In the genomic region with DNA sequence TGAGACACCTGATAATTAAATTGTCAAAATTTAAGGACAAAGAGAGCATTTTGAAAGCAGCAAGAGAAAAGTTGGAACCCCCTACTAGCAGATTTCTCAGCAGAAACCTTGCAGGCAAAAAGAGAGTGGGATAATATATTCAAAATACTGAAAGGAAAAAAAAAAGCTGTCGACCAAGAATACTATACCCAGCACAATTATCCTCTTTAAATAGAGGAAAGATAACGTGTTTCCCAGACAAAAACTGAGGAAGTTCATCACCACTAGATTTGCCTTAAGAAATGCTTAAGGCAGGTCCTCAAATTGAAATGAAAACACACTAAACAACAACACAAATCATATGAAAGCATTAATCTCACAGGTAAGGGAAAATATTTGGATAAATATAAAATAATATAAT, we compare ENCODE assay signal across 41 cellular contexts. TPM values are rescaled to one million over a fixed set of nuclear protein-coding genes. Genes with fewer than 3 reads are reported as not detected.
"Had no signal": no experiment of that assay in that cellular context is flagged by ENCODE, and none has a peak within 500 bp of the region (broad histone marks: within the 10 kb centered on the region; RNA-seq: fewer than 3 reads in every experiment).

No MANE protein-coding gene starts in this region.

- H3K27me3 ChIP-seq: adrenal gland, ascending aorta, body of pancreas, brain microvascular endothelial cell, breast epithelium, cardiac muscle cell had no signal

- H3K27me3 Mint-ChIP-seq: activated naive CD8-positive, alpha-beta T cell; activated naive CD8-positive, alpha-beta T cell treated with anti-CD3 and anti-CD28 coated beads for 36 hours had no signal

- DNase-seq: activated effector memory CD4-positive, alpha-beta T cell treated with anti-CD3 and anti-CD28 coated beads, Interleukin-2, amount 50 U/mL, for 16 hours; activated effector memory CD4-positive, alpha-beta T cell treated with Interleukin-2 at 50 U/mL for 16 hours; activated gamma-delta T cell; activated gamma-delta T cell treated with Interleukin-2 at 50 U/mL for 16 hours; activated naive CD4-positive, alpha-beta T cell; activated naive CD4-positive, alpha-beta T cell treated with anti-CD3 and anti-CD28 coated beads for 36 hours; activated naive CD4-positive, alpha-beta T cell treated with anti-CD3 and anti-CD28 coated beads, Interleukin-2, amount 10 ng/mL, durations not matched to agents 7 days and 5 days; activated naive CD4-positive, alpha-beta T cell treated with anti-CD3 and anti-CD28 coated beads, Interleukin-2, amount 50 U/mL, for 16 hours; activated naive CD4-positive, alpha-beta T cell treated with Interleukin-2 at 50 U/mL for 16 hours; activated naive CD8-positive, alpha-beta T cell treated with anti-CD3 and anti-CD28 coated beads for 36 hours; activated naive CD8-positive, alpha-beta T cell treated with anti-CD3 and anti-CD28 coated beads, Interleukin-2, amount 10 ng/mL, durations not matched to agents 7 days and 5 days; activated naive CD8-positive, alpha-beta T cell treated with anti-CD3 and anti-CD28 coated beads, Interleukin-2, amount 50 U/mL, for 24 hours; activated T-cell treated with anti-CD3 and anti-CD28 coated beads, Interleukin-2, amount 50 U/mL, for 1 hour; activated T-cell treated with anti-CD3 and anti-CD28 coated beads, Interleukin-2, amount 50 U/mL, for 24 hours; activated T-cell treated with anti-CD3 and anti-CD28 coated beads, Interleukin-2, amount 50 U/mL, for 4 hours; activated T-cell treated with anti-CD3 and anti-CD28 coated beads, Interleukin-2, amount 50 U/mL, for 48 hours; activated T-cell treated with anti-CD3 and anti-CD28 coated beads, Interleukin-2, amount 50 U/mL, for 72 hours; adrenal gland; amniotic stem cell; amygdala; anterior cingulate cortex; body of pancreas; brain microvascular endothelial cell; caudate nucleus; central memory CD4-positive, alpha-beta T cell; cerebellar nuclear complex had no signal

- H3K36me3 Mint-ChIP-seq: activated naive CD4-positive, alpha-beta T cell treated with anti-CD3 and anti-CD28 coated beads, Interleukin-2, amount 10 ng/mL, durations not matched to agents 7 days and 5 days; activated naive CD8-positive, alpha-beta T cell treated with anti-CD3 and anti-CD28 coated beads, Interleukin-2, amount 10 ng/mL, durations not matched to agents 7 days and 5 days had no signal

- H3K4me1 ChIP-seq: adrenal gland, ascending aorta, body of pancreas, breast epithelium had no signal

- ATAC-seq: activated naive CD4-positive, alpha-beta T cell treated with anti-CD3 and anti-CD28 coated beads, Interleukin-2, amount 50 U/mL, for 72 hours; activated naive CD8-positive, alpha-beta T cell treated with anti-CD3 and anti-CD28 coated beads, Interleukin-2, amount 50 U/mL, for 24 hours; activated T-cell treated with anti-CD3 and anti-CD28 coated beads, Interleukin-2, amount 50 U/mL, for 4 hours; activated T-cell treated with anti-CD3 and anti-CD28 coated beads, Interleukin-2, amount 50 U/mL, for 72 hours; activated T-helper 17 cell treated with anti-CD3 and anti-CD28 coated beads, Interleukin-2, amount 50 U/mL, for 72 hours; body of pancreas had no signal

- H3K27ac ChIP-seq: adrenal gland, ascending aorta, body of pancreas, brain microvascular endothelial cell, breast epithelium, cardiac muscle cell had no signal

- FAIRE-seq: astrocyte, bronchial epithelial cell had no signal

- H3K36me3 ChIP-seq: adrenal gland, ascending aorta, brain microvascular endothelial cell, breast epithelium, cardiac muscle cell had no signal

- H3K4me1 Mint-ChIP-seq: activated naive CD4-positive, alpha-beta T cell treated with anti-CD3 and anti-CD28 coated beads, Interleukin-2, amount 10 ng/mL, durations not matched to agents 7 days and 5 days; activated naive CD4-positive, alpha-beta T cell treated with anti-CD3 and anti-CD28 coated beads, Interleukin-2, amount 50 U/mL, for 24 hours; activated naive CD8-positive, alpha-beta T cell treated with anti-CD3 and anti-CD28 coated beads for 36 hours; activated naive CD8-positive, alpha-beta T cell treated with anti-CD3 and anti-CD28 coated beads, Interleukin-2, amount 10 ng/mL, durations not matched to agents 7 days and 5 days; activated naive CD8-positive, alpha-beta T cell treated with anti-CD3 and anti-CD28 coated beads, Interleukin-2, amount 50 U/mL, for 24 hours; activated T-helper 17 cell treated with anti-CD3 and anti-CD28 coated beads, Interleukin-2, amount 50 U/mL, for 72 hours; brain; central memory CD8-positive, alpha-beta T cell had no signal

- H3K4me3 Mint-ChIP-seq: activated naive CD4-positive, alpha-beta T cell treated with anti-CD3 and anti-CD28 coated beads for 36 hours; activated naive CD4-positive, alpha-beta T cell treated with anti-CD3 and anti-CD28 coated beads, Interleukin-2, amount 10 ng/mL, durations not matched to agents 7 days and 5 days; activated naive CD4-positive, alpha-beta T cell treated with anti-CD3 and anti-CD28 coated beads, Interleukin-2, amount 50 U/mL, for 24 hours; activated naive CD8-positive, alpha-beta T cell; activated naive CD8-positive, alpha-beta T cell treated with anti-CD3 and anti-CD28 coated beads for 36 hours; activated naive CD8-positive, alpha-beta T cell treated with anti-CD3 and anti-CD28 coated beads, Interleukin-2, amount 10 ng/mL, durations not matched to agents 7 days and 5 days; activated naive CD8-positive, alpha-beta T cell treated with anti-CD3 and anti-CD28 coated beads, Interleukin-2, amount 50 U/mL, for 24 hours; activated T-cell treated with anti-CD3 and anti-CD28 coated beads, Interleukin-2, amount 50 U/mL, for 24 hours; activated T-cell treated with anti-CD3 and anti-CD28 coated beads, Interleukin-2, amount 50 U/mL, for 4 hours; activated T-cell treated with anti-CD3 and anti-CD28 coated beads, Interleukin-2, amount 50 U/mL, for 72 hours; activated T-helper 1 cell treated with anti-CD3 and anti-CD28 coated beads, Interleukin-12 subunit alpha, Interleukin-12 subunit beta, Interleukin-2, Interleukin-4 antibody, amounts not matched to agents 30 ng/mL and 10 ng/mL and 1 ng/mL, durations not matched to agents 14 hours and 24 hours and 36 hours; activated T-helper 17 cell treated with anti-CD3 and anti-CD28 coated beads, Interleukin-2, amount 50 U/mL, for 72 hours; brain; central memory CD8-positive, alpha-beta T cell had no signal

- H3K4me3 ChIP-seq: adrenal gland, ascending aorta, body of pancreas, breast epithelium, cardiac muscle cell had no signal

- H3K27ac Mint-ChIP-seq: activated naive CD4-positive, alpha-beta T cell treated with anti-CD3 and anti-CD28 coated beads for 36 hours; activated naive CD4-positive, alpha-beta T cell treated with anti-CD3 and anti-CD28 coated beads, Interleukin-2, amount 10 ng/mL, durations not matched to agents 7 days and 5 days; activated naive CD4-positive, alpha-beta T cell treated with anti-CD3 and anti-CD28 coated beads, Interleukin-2, amount 50 U/mL, for 24 hours; activated naive CD4-positive, alpha-beta T cell treated with anti-CD3 and anti-CD28 coated beads, Interleukin-2, amount 50 U/mL, for 72 hours; activated naive CD8-positive, alpha-beta T cell; activated naive CD8-positive, alpha-beta T cell treated with anti-CD3 and anti-CD28 coated beads for 36 hours; activated naive CD8-positive, alpha-beta T cell treated with anti-CD3 and anti-CD28 coated beads, Interleukin-2, amount 10 ng/mL, durations not matched to agents 7 days and 5 days; activated naive CD8-positive, alpha-beta T cell treated with anti-CD3 and anti-CD28 coated beads, Interleukin-2, amount 50 U/mL, for 24 hours; activated T-cell treated with anti-CD3 and anti-CD28 coated beads, Interleukin-2, amount 50 U/mL, for 24 hours; activated T-cell treated with anti-CD3 and anti-CD28 coated beads, Interleukin-2, amount 50 U/mL, for 72 hours; activated T-helper 1 cell treated with anti-CD3 and anti-CD28 coated beads, Interleukin-12 subunit alpha, Interleukin-12 subunit beta, Interleukin-2, Interleukin-4 antibody, amounts not matched to agents 30 ng/mL and 10 ng/mL and 1 ng/mL, durations not matched to agents 14 hours and 24 hours and 36 hours; activated T-helper 17 cell treated with anti-CD3 and anti-CD28 coated beads, Interleukin-2, amount 50 U/mL, for 72 hours; activated T-helper 2 cell treated with anti-CD3 and anti-CD28 coated beads, Interferon-gamma antibody, Interleukin-2, Interleukin-4, amounts not matched to agents 10 μg/mL and 5 μg/mL and 100 μg/mL, durations not matched to agents 14 hours and 24 hours and 36 hours; brain had no signal

RNA-seq across cellular contexts. Expression of gene HSD17B3, which starts 27.0 kb away (rescaled TPM):
- total RNA-seq: activated naive CD4-positive, alpha-beta T cell treated with anti-CD3 and anti-CD28 coated beads for 36 hours; activated naive CD4-positive, alpha-beta T cell treated with anti-CD3 and anti-CD28 coated beads, Interleukin-2, amount 50 U/mL, for 72 hours; activated naive CD8-positive, alpha-beta T cell treated with anti-CD3 and anti-CD28 coated beads for 36 hours; activated T-cell treated with anti-CD3 and anti-CD28 coated beads, Interleukin-2, amount 50 U/mL, for 4 hours; activated T-helper 1 cell treated with anti-CD3 and anti-CD28 coated beads, Interleukin-12 subunit alpha, Interleukin-12 subunit beta, Interleukin-2, Interleukin-4 antibody, amounts not matched to agents 30 ng/mL and 10 ng/mL and 1 ng/mL, durations not matched to agents 14 hours and 24 hours and 36 hours; activated T-helper 17 cell treated with anti-CD3 and anti-CD28 coated beads, Interleukin-2, amount 50 U/mL, for 72 hours; activated T-helper 2 cell treated with anti-CD3 and anti-CD28 coated beads, Interferon-gamma antibody, Interleukin-2, Interleukin-4, amounts not matched to agents 10 μg/mL and 5 μg/mL and 100 μg/mL, durations not matched to agents 14 hours and 24 hours and 36 hours; ascending aorta; astrocyte; cerebellum; chondrocyte had no signal
